In the genomic region with DNA sequence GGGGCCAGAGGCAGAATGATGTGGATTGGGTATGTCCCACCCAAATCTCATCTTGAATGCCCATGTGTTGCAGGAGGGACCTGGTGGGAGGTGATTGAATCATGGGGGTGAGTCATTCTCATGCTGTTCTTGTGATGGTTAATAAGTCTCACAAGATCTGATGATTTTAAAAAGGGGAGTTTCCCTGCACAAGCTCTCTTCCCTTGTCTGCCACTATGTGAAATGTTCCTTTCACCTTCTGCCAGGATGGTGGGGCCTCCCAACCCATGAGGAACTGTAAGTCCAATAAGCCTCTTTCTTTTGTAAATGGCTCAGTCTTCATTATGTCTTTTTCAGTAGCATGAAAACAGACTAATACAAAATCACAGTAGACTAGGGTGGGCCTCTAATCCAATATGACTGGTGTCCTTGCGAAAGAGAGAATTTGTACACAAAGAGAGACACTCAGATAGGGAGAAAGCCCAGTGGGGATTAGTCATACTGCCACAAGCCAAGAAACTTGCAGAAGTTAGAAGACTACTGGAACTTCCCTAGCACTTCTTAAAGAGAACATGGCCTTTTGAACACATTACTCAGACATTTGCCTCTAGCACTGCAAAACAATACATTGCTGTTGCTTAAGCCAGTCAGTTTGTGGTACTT, we compare ENCODE assay signal across 9 cellular contexts.
DNase-seq lines count a peak whose midpoint lies in the region; ATAC-seq and TF ChIP-seq lines count a peak whose summit lies in the region.
"Had no signal": no experiment of that assay in that cellular context is flagged by ENCODE, and none has a peak within 500 bp of the region (broad histone marks: within the 10 kb centered on the region; RNA-seq: fewer than 3 reads in every experiment).

No MANE protein-coding gene starts in this region.

- H3K9me3 ChIP-seq in upper lobe of right lung, result no peaks in the 10 kb centered on the region
- H3K9me3 ChIP-seq: heart right ventricle had no signal

- intact Hi-C loops in upper lobe of right lung (cut with DNase I), result no loop called here

- peak overlapping the region; percentile 18 for H3K27ac ChIP-seq in upper lobe of right lung

- DNase-seq in GM13976 (ENCODE audit: low spot score) (peak; percentile 14), HPDE6-E6E7 (ENCODE audit: extremely low spot score) (peak; percentile 62), epithelial cell of esophagus (ENCODE audit: low read depth) (peak; percentile 95), upper lobe of right lung (no peak), NCI-H748 (lab: John Stamatoyannopoulos, UW; ENCODE audit: unreplicated experiment) (no peak), C1 segment of cervical spinal cord (lab: John Stamatoyannopoulos, UW) (no peak), DMS153 treated with DMSO at 0.1 percent for 48 hours (lab: John Stamatoyannopoulos, UW; ENCODE audit: unreplicated experiment) (no peak)
- DNase-seq: heart right ventricle had no signal

- H3K4me3 ChIP-seq in epithelial cell of esophagus (ENCODE audit: low read length) (no peak overlapping the region), upper lobe of right lung (no peak overlapping the region)
- H3K4me3 ChIP-seq: heart right ventricle had no signal

- H3K4me1 ChIP-seq in upper lobe of right lung, result no peaks in the 10 kb centered on the region

- no peak for TF ChIP-seq CTCF in GM13976 (IDR thresholded peaks at IDR 0.05; ENCODE audit: borderline replicate concordance, control extremely low read depth, extremely low read depth, insufficient read depth, missing control alignments)
- no peak for TF ChIP-seq CTCF in epithelial cell of esophagus (IDR thresholded peaks at IDR 0.05; ENCODE audit: insufficient read depth, low read depth, low read length, missing control alignments)
- no peak for TF ChIP-seq CTCF in upper lobe of right lung (IDR thresholded peaks at IDR 0.05)

- peak; percentile 63 for ATAC-seq in GM21515 (IDR thresholded peaks at IDR 0.05; ENCODE audit: unreplicated experiment)
- ATAC-seq in upper lobe of right lung, result peak; percentile 96

- in situ Hi-C loops in GM13976 (cut with MboI; ENCODE audit: low sequenced_read_pairs, unreplicated experiment), result no loop called here

- no peaks in the 10 kb centered on the region for H3K27me3 ChIP-seq in upper lobe of right lung

- H3K36me3 ChIP-seq in upper lobe of right lung, result no peaks in the 10 kb centered on the region
- H3K36me3 ChIP-seq: heart right ventricle had no signal

Comparison
In these comparisons a context has a peak if more than half of its experiments do, and no peak if none do; other contexts are left out.
1. DNase-seq: peak in GM13976 (single experiment), HPDE6-E6E7 (single experiment) and epithelial cell of esophagus (single experiment); none in upper lobe of right lung (single experiment), NCI-H748 (single experiment), C1 segment of cervical spinal cord (0 of 14) and DMS153 treated with DMSO at 0.1 percent for 48 hours (single experiment).